Comparison of ENCODE assay signal across 10 cellular contexts in genomic region chr10:71770255-71770654, GRCh38. TPM values are rescaled to one million over a fixed set of nuclear protein-coding genes. Genes with fewer than 3 reads are reported as not detected.
DNase-seq lines count a peak whose midpoint lies in the region; ATAC-seq and TF ChIP-seq lines count a peak whose summit lies in the region.
"Had no signal": no experiment of that assay in that cellular context is flagged by ENCODE, and none has a peak within 500 bp of the region (broad histone marks: within the 10 kb centered on the region; RNA-seq: fewer than 3 reads in every experiment).

No MANE protein-coding gene starts in this region.

- H3K4ac ChIP-seq in IMR-90 (ENCODE audit: low read depth, low read length), result peak overlapping the region; percentile 91

- CTCF ChIA-PET in IMR-90 (lab: Yijun Ruan, JAX), result no interaction called here
- CTCF ChIA-PET in activated CD8-positive, alpha-beta T cell treated with anti-CD3 and anti-CD28 coated beads, Interleukin-2, amount 10 ng/mL, durations not matched to agents 7 days and 5 days (lab: Charles Lee), result interaction anchor here (1.3 to 14.5 kb wide), 6 partner anchors 14 to 73 kb away, joined by 3 to 186 read pairs (median 34); no protein-coding TSS in a partner anchor

- H2BK5ac ChIP-seq in IMR-90 (ENCODE audit: low read depth, low read length, poor library complexity, severe bottlenecking), result peak overlapping the region; percentile 76

- H4K5ac ChIP-seq in IMR-90 (ENCODE audit: low read depth, low read length), result peak overlapping the region; percentile 79

- 0 out of 2 replicates have a peak overlapping the region, but pooled peaks have one; percentile 37 for H3K23ac ChIP-seq in IMR-90 (ENCODE audit: low read depth, low read length)

- no peak for TF ChIP-seq CTCF in IMR-90 (conservative IDR thresholded peaks at IDR 0.05; ENCODE audit: low read depth, low read length)
- TF ChIP-seq CTCF in fibroblast of the aortic adventitia (IDR thresholded peaks at IDR 0.05; ENCODE audit: insufficient read depth, low read length), result no peak

- no peak for ATAC-seq in IMR-90 (ENCODE audit: low read depth)
- ATAC-seq in activated CD8-positive, alpha-beta T cell treated with anti-CD3 and anti-CD28 coated beads, Interleukin-2, amount 10 ng/mL, durations not matched to agents 7 days and 5 days, result no peak
- no peak for ATAC-seq in stimulated activated effector memory CD8-positive, alpha-beta T cell treated with anti-CD3 and anti-CD28 coated beads, Interleukin-12 subunit alpha, Interleukin-12 subunit beta, amount 100 ng/mL, for 72 hours
- no peak for ATAC-seq in HG02885 (IDR thresholded peaks at IDR 0.05; ENCODE audit: poor library complexity, unreplicated experiment)
- no peak for ATAC-seq in HG02588 (IDR thresholded peaks at IDR 0.05; ENCODE audit: unreplicated experiment)
- no peak for ATAC-seq in GM21619 (IDR thresholded peaks at IDR 0.05; ENCODE audit: unreplicated experiment)

- intact Hi-C loops in IMR-90 (cut with micrococcal nuclease), result loop anchor here (5.0 kb wide), 1 partner anchor 73 kb away; no protein-coding TSS in a partner anchor

- H2AK9ac ChIP-seq in IMR-90 (replicated peaks; ENCODE audit: low read depth, low read length, poor library complexity), result peak overlapping the region; percentile 32

- peak overlapping the region; percentile 84 to 85 for H4K8ac ChIP-seq in IMR-90 (ENCODE audit: low read depth in 2 of 2, low read length in 2 of 2)

- no peak for TF ChIP-seq POLR2A in IMR-90 (IDR thresholded peaks at IDR 0.05; ENCODE audit: low read depth, low read length)

- H2BK120ac ChIP-seq in IMR-90 (ENCODE audit: low read depth, low read length), result peak overlapping the region; percentile 91

- DNase-seq in IMR-90, result peak; percentile 53
- no peak for DNase-seq in activated CD8-positive, alpha-beta T cell treated with anti-CD3 and anti-CD28 coated beads, Interleukin-2, amount 10 ng/mL, durations not matched to agents 7 days and 5 days
- DNase-seq in fibroblast of the aortic adventitia (ENCODE audit: low read depth), result peak; percentile 49
- DNase-seq in stimulated activated effector memory CD8-positive, alpha-beta T cell treated with anti-CD3 and anti-CD28 coated beads, Interleukin-12 subunit alpha, Interleukin-12 subunit beta, amount 100 ng/mL, for 72 hours (ENCODE audit: low spot score in 2 of 2), result no peak
- no peak for DNase-seq in NCI-H1417 treated with DMSO at 0.1 percent for 48 hours (lab: John Stamatoyannopoulos, UW)
- DNase-seq: activated CD4-positive, alpha-beta T cell treated with anti-CD3 and anti-CD28 coated beads, Interleukin-2, amount 50 U/mL, for 48 hours; NCI-H2171 treated with DMSO at 0.1 percent for 48 hours had no signal

- H3K27me3 Mint-ChIP-seq in activated CD8-positive, alpha-beta T cell treated with anti-CD3 and anti-CD28 coated beads, Interleukin-2, amount 10 ng/mL, durations not matched to agents 7 days and 5 days (ENCODE audit: low read depth), result no peaks in the 10 kb centered on the region

- H3K9me1 ChIP-seq in IMR-90 (ENCODE audit: insufficient read depth, low read length), result peaks cover 45% of the 10 kb centered on the region

- peak overlapping the region; percentile 78 for H3K18ac ChIP-seq in IMR-90 (ENCODE audit: low read depth, low read length)

- no peaks in the 10 kb centered on the region for H3K9me3 Mint-ChIP-seq in activated CD8-positive, alpha-beta T cell treated with anti-CD3 and anti-CD28 coated beads, Interleukin-2, amount 10 ng/mL, durations not matched to agents 7 days and 5 days (ENCODE audit: insufficient read depth)
- H3K9me3 Mint-ChIP-seq in stimulated activated effector memory CD8-positive, alpha-beta T cell treated with anti-CD3 and anti-CD28 coated beads, Interleukin-12 subunit alpha, Interleukin-12 subunit beta, amount 100 ng/mL, for 72 hours, result no peaks in the 10 kb centered on the region

- dilution Hi-C loops in IMR-90 (cut with HindIII; ENCODE audit: low sequenced_read_pairs, unreplicated experiment), result no loop called here

- in situ Hi-C loops in IMR-90 (cut with MboI; ENCODE audit: low sequenced_read_pairs), result no loop called here

- H4K91ac ChIP-seq in IMR-90 (ENCODE audit: insufficient read depth, low read depth, low read length), result peak overlapping the region; percentile 72

- peak overlapping the region; percentile 66 for H3K27ac ChIP-seq in IMR-90 (ENCODE audit: insufficient read depth, low read length)

- H2AK5ac ChIP-seq in IMR-90 (ENCODE audit: low read depth, low read length), result peak overlapping the region; percentile 95

- no peak overlapping the region; the same call in 1 of the 2 replicates for H3K56ac ChIP-seq in IMR-90 (ENCODE audit: extremely low read depth, insufficient read depth, low read length)

- peak overlapping the region; percentile 89 for H3K27ac Mint-ChIP-seq in activated CD8-positive, alpha-beta T cell treated with anti-CD3 and anti-CD28 coated beads, Interleukin-2, amount 10 ng/mL, durations not matched to agents 7 days and 5 days
- peak overlapping the region; percentile 95 for H3K27ac Mint-ChIP-seq in stimulated activated effector memory CD8-positive, alpha-beta T cell treated with anti-CD3 and anti-CD28 coated beads, Interleukin-12 subunit alpha, Interleukin-12 subunit beta, amount 100 ng/mL, for 72 hours

- H3K79me1 ChIP-seq in IMR-90 (ENCODE audit: low read depth in 1 of 2, low read length in 2 of 2), result peaks cover 6 to 23% of the 10 kb centered on the region in 2 experiments; a peak in 2 of 4 replicates

- H3K9me3 ChIP-seq in IMR-90 (ENCODE audit: control insufficient read depth, insufficient read depth, low read length), result no peaks in the 10 kb centered on the region

- H2BK20ac ChIP-seq in IMR-90 (ENCODE audit: low read depth, low read length), result peak overlapping the region; percentile 90

- H3K4me1 Mint-ChIP-seq in activated CD8-positive, alpha-beta T cell treated with anti-CD3 and anti-CD28 coated beads, Interleukin-2, amount 10 ng/mL, durations not matched to agents 7 days and 5 days (ENCODE audit: low read depth), result peaks cover 81% of the 10 kb centered on the region
- H3K4me1 Mint-ChIP-seq in stimulated activated effector memory CD8-positive, alpha-beta T cell treated with anti-CD3 and anti-CD28 coated beads, Interleukin-12 subunit alpha, Interleukin-12 subunit beta, amount 100 ng/mL, for 72 hours, result peaks cover 85% of the 10 kb centered on the region

- no peak overlapping the region for H3K9ac ChIP-seq in IMR-90 (ENCODE audit: low read depth, low read length)

- H3K36me3 Mint-ChIP-seq in activated CD8-positive, alpha-beta T cell treated with anti-CD3 and anti-CD28 coated beads, Interleukin-2, amount 10 ng/mL, durations not matched to agents 7 days and 5 days (ENCODE audit: low read depth), result peaks cover 63% of the 10 kb centered on the region
- H3K36me3 Mint-ChIP-seq in stimulated activated effector memory CD8-positive, alpha-beta T cell treated with anti-CD3 and anti-CD28 coated beads, Interleukin-12 subunit alpha, Interleukin-12 subunit beta, amount 100 ng/mL, for 72 hours, result peaks cover 54% of the 10 kb centered on the region

- peak overlapping the region; percentile 11; the same call in 1 of the 2 replicates for H3K4me2 ChIP-seq in IMR-90 (ENCODE audit: low read depth, low read length)

- no peak for TF ChIP-seq RAD21 in IMR-90 (IDR thresholded peaks at IDR 0.05; ENCODE audit: low read length)

- H2AFZ ChIP-seq in IMR-90 (replicated peaks; ENCODE audit: low read length, poor library complexity), result no peak overlapping the region

- POLR2A ChIA-PET in IMR-90 (lab: Charles Lee; ENCODE audit: unreplicated experiment), result no interaction called here
- POLR2A ChIA-PET in activated CD8-positive, alpha-beta T cell treated with anti-CD3 and anti-CD28 coated beads, Interleukin-2, amount 10 ng/mL, durations not matched to agents 7 days and 5 days (lab: Charles Lee), result interaction anchor here (2.1 to 8.4 kb wide), 5 partner anchors 13 to 58 kb away, joined by 6 to 87 read pairs (median 18); no protein-coding TSS in a partner anchor

- H4K20me1 ChIP-seq in IMR-90 (ENCODE audit: insufficient read depth, low read length), result no peaks in the 10 kb centered on the region

- peaks cover 59% of the 10 kb centered on the region for H3K4me1 ChIP-seq in IMR-90 (ENCODE audit: control insufficient read depth, insufficient read depth, low read length)

- H3K4me3 ChIP-seq in IMR-90 (ENCODE audit: insufficient read depth, low read depth, low read length) (no peak overlapping the region), fibroblast of the aortic adventitia (ENCODE audit: low read depth, low read length) (no peak overlapping the region)

- H3K14ac ChIP-seq in IMR-90 (replicated peaks; ENCODE audit: low read depth, low read length), result peak overlapping the region; percentile 72; the same call in 1 of the 2 replicates

- peak overlapping the region; percentile 80 for H3K4me3 Mint-ChIP-seq in activated CD8-positive, alpha-beta T cell treated with anti-CD3 and anti-CD28 coated beads, Interleukin-2, amount 10 ng/mL, durations not matched to agents 7 days and 5 days
- peak overlapping the region; percentile 89 for H3K4me3 Mint-ChIP-seq in stimulated activated effector memory CD8-positive, alpha-beta T cell treated with anti-CD3 and anti-CD28 coated beads, Interleukin-12 subunit alpha, Interleukin-12 subunit beta, amount 100 ng/mL, for 72 hours

- no peaks in the 10 kb centered on the region for H3K27me3 ChIP-seq in IMR-90 (ENCODE audit: control insufficient read depth, insufficient read depth, low read length)

- no peaks in the 10 kb centered on the region for H3K36me3 ChIP-seq in IMR-90 (ENCODE audit: control insufficient read depth, insufficient read depth, low read length)

- peak overlapping the region; percentile 82; the same call in 2 of the 3 replicates for H2BK15ac ChIP-seq in IMR-90 (ENCODE audit: low read depth, low read length)

- WGBS in IMR-90 (ENCODE audit: extremely low coverage in 2 of 2, insufficient read length in 1 of 2), 2 experiments, result 60% methylated on average over 1 of the region's 3 CpGs; no CpG with 5 or more reads in 1 of the 2 experiments

- no TSS peak for BruUV-seq in IMR-90 (replicated peaks; lab: Mats Ljungman, UMichigan)

RNA-seq across cellular contexts. Expression of gene VSIR, which starts 3.1 kb away (rescaled TPM):
- total RNA-seq in IMR-90 (2012; rRNA removed) (5.0 and 5.3 TPM in 2 replicates), fibroblast of the aortic adventitia (ENCODE audit: low replicate concordance) (16.9 and 20.6 TPM in 2 replicates)
- 23.8 and 25.1 TPM in 2 replicates for polyA plus RNA-seq in IMR-90 (2012; rRNA removed)
- 17.6 and 24.1 TPM in 2 replicates for polyA plus RNA-seq in IMR-90 (2012; cell fraction: cytosol; rRNA removed)
- polyA plus RNA-seq in IMR-90 (2012; cell fraction: nucleus; rRNA removed; ENCODE audit: low replicate concordance), result 10.6 and 25.6 TPM in 2 replicates
- total RNA-seq in activated CD8-positive, alpha-beta T cell treated with anti-CD3 and anti-CD28 coated beads, Interleukin-2, amount 10 ng/mL, durations not matched to agents 7 days and 5 days, result 100 to 1,000 TPM; 127 to 133 TPM

RNA-seq across cellular contexts. Expression of gene C10orf105, which starts 50.7 kb away (rescaled TPM):
- under 0.01 TPM in 1 of 2 replicates, not detected in the other for total RNA-seq in IMR-90 (2012; rRNA removed)
- polyA plus RNA-seq in IMR-90 (2012; rRNA removed), result not detected in 2 replicates
- polyA plus RNA-seq in IMR-90 (2012; cell fraction: cytosol; rRNA removed), result not detected in 2 replicates
- not detected in 2 replicates for polyA plus RNA-seq in IMR-90 (2012; cell fraction: nucleus; rRNA removed; ENCODE audit: low replicate concordance)
- total RNA-seq in activated CD8-positive, alpha-beta T cell treated with anti-CD3 and anti-CD28 coated beads, Interleukin-2, amount 10 ng/mL, durations not matched to agents 7 days and 5 days, result 1 to 10 TPM in 1 of 2 experiments, under 1 TPM in 1; 0.73 to 1.1 TPM
- total RNA-seq in fibroblast of the aortic adventitia (ENCODE audit: low replicate concordance), result under 0.01 TPM in 1 of 2 replicates, not detected in the other

Comparison
In these comparisons a context has a peak if more than half of its experiments do, and no peak if none do; other contexts are left out.
1. DNase-seq: peak in IMR-90 (single experiment) and fibroblast of the aortic adventitia (single experiment); none in activated CD8-positive, alpha-beta T cell treated with anti-CD3 and anti-CD28 coated beads, Interleukin-2, amount 10 ng/mL, durations not matched to agents 7 days and 5 days (single experiment), stimulated activated effector memory CD8-positive, alpha-beta T cell treated with anti-CD3 and anti-CD28 coated beads, Interleukin-12 subunit alpha, Interleukin-12 subunit beta, amount 100 ng/mL, for 72 hours (0 of 2) and NCI-H1417 treated with DMSO at 0.1 percent for 48 hours (single experiment).